8 cellular contexts compared by ENCODE assay signal in the genomic region with DNA sequence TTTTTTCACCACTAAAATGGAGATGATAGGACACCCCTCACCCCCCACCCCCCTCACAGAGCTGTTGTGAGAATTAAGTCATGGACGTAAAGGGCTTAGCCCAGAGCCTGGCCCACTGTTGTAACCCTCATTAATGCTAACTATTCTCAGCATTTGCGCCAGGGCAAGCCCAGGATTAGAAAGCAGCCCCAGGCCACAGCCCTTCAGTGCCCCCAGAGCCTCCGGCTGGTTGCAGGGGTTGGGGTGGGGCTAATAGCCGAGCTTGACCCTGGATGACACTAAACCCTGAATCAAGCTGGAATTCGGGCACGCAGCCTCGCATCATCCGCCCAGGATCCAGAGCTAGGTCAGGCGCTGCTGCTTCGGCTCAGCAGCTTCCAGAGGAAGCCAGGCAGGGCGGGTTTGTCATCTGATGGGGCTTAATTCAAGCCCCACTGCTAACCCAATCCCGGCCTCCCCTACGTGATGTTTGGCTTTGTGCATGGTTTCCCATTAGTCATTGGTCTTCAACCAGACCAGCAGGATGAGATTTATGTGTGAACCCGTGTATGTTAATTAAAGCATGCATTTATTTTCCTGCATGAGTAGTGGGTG. TPM values are rescaled to one million over a fixed set of nuclear protein-coding genes. Genes with fewer than 3 reads are reported as not detected.
A peak's percentile ranks its signal among the peaks of the same experiment; 100 is the strongest.
DNase-seq lines count a peak whose midpoint lies in the region; ATAC-seq, FAIRE-seq and TF ChIP-seq lines count a peak whose summit lies in the region.

No MANE protein-coding gene starts in this region.

- H3K9me3 Mint-ChIP-seq in IgD-negative memory B cell = no peaks in the 10 kb centered on the region

- H3K27me3 ChIP-seq in BE2C (no peaks in the 10 kb centered on the region), brain microvascular endothelial cell (replicated peaks) (no peaks in the 10 kb centered on the region), keratinocyte (ENCODE audit: control insufficient read depth, extremely low read depth, insufficient read depth, low read length) (no peaks in the 10 kb centered on the region), stomach smooth muscle (ENCODE audit: control insufficient read depth in 1 of 2, insufficient read depth in 2 of 2, low read length in 2 of 2) (no peaks in the 10 kb centered on the region)

- in situ Hi-C loops in brain microvascular endothelial cell (cut with HindIII; ENCODE audit: low pct_ligation_motif_present, low sequenced_read_pairs) = no loop called here

- peaks cover 15% of the 10 kb centered on the region for H3K4me1 ChIP-seq in BE2C
- peaks cover 27% of the 10 kb centered on the region for H3K4me1 ChIP-seq in keratinocyte (ENCODE audit: control insufficient read depth, extremely low read depth, insufficient read depth, low read length)
- peaks cover 17% of the 10 kb centered on the region for H3K4me1 ChIP-seq in stomach smooth muscle (ENCODE audit: control insufficient read depth, insufficient read depth, low read length)

- H3K9ac ChIP-seq in keratinocyte (ENCODE audit: control insufficient read depth, extremely low read depth, insufficient read depth, low read length) (peak overlapping the region; percentile 83), stomach smooth muscle (ENCODE audit: low read length in 2 of 2) (peak overlapping the region in 1 of 2 donors; percentile 13)

- no peaks in the 10 kb centered on the region for H3K9me1 ChIP-seq in keratinocyte (ENCODE audit: control insufficient read depth, extremely low read depth, insufficient read depth, low read length)

- H3K9me3 ChIP-seq in BE2C (no peaks in the 10 kb centered on the region), keratinocyte (ENCODE audit: control insufficient read depth, low read depth, low read length) (no peaks in the 10 kb centered on the region), stomach smooth muscle (ENCODE audit: control insufficient read depth in 2 of 2, low read length in 2 of 2) (no peaks in the 10 kb centered on the region)

- no peaks in the 10 kb centered on the region for H3K36me3 Mint-ChIP-seq in IgD-negative memory B cell

- ATAC-seq in HG02973 (IDR thresholded peaks at IDR 0.05; ENCODE audit: unreplicated experiment) = no peak

- peak overlapping the region; percentile 82 for H3K4me2 ChIP-seq in keratinocyte (ENCODE audit: control insufficient read depth, extremely low read depth, insufficient read depth, low read depth, low read length)

- H3K4me3 ChIP-seq in BE2C (ENCODE audit: low read depth, low read length) (peak overlapping the region; percentile 79), brain microvascular endothelial cell (ENCODE audit: low read depth, low read length) (peak overlapping the region; percentile 75), keratinocyte (ENCODE audit: control insufficient read depth in 2 of 3, extremely low read depth in 1 of 3, insufficient read depth in 2 of 3, low read depth in 1 of 3, low read length in 3 of 3) (peak overlapping the region; percentile 80 to 97 (median 88)), stomach smooth muscle (ENCODE audit: low read length in 2 of 2) (peak overlapping the region; percentile 85 to 86)

- peaks cover 26 to 27% (median 27%) of the 10 kb centered on the region in 3 donors for H3K4me1 Mint-ChIP-seq in IgD-negative memory B cell

- peak; percentile 71 for FAIRE-seq in keratinocyte (lab: Jason Lieb, UNC)

- H3K4me3 Mint-ChIP-seq in IgD-negative memory B cell = peak overlapping the region; percentile 64 to 94 (median 89)

- H3K27ac Mint-ChIP-seq in IgD-negative memory B cell = peak overlapping the region; percentile 1 to 63 (median 24)

- no peaks in the 10 kb centered on the region for H3K36me3 ChIP-seq in BE2C
- H3K36me3 ChIP-seq in brain microvascular endothelial cell (replicated peaks) = no peaks in the 10 kb centered on the region
- no peaks in the 10 kb centered on the region for H3K36me3 ChIP-seq in keratinocyte (ENCODE audit: control insufficient read depth in 2 of 2, extremely low read depth in 1 of 2, insufficient read depth in 2 of 2, low read length in 2 of 2)
- H3K36me3 ChIP-seq in stomach smooth muscle (ENCODE audit: control insufficient read depth in 2 of 2, insufficient read depth in 2 of 2, low read length in 2 of 2) = no peaks in the 10 kb centered on the region

- H3K79me2 ChIP-seq in keratinocyte (ENCODE audit: control insufficient read depth, insufficient read depth, low read length) = peaks cover 34% of the 10 kb centered on the region

- no peaks in the 10 kb centered on the region for H3K27me3 Mint-ChIP-seq in IgD-negative memory B cell

- H2AFZ ChIP-seq in keratinocyte (ENCODE audit: control insufficient read depth, low read length) = peak overlapping the region; percentile 79

- H4K20me1 ChIP-seq in keratinocyte (ENCODE audit: control insufficient read depth, extremely low read depth, insufficient read depth, low read length) = no peaks in the 10 kb centered on the region

- dilution Hi-C loops in keratinocyte (cut with MboI; ENCODE audit: extremely low pct_ligation_motif_present, low sequenced_read_pairs) = no loop called here

- H3K27ac ChIP-seq in brain microvascular endothelial cell (no peak overlapping the region), keratinocyte (ENCODE audit: control insufficient read depth, insufficient read depth, low read length) (peak overlapping the region; percentile 60), stomach smooth muscle (ENCODE audit: low read length) (no peak overlapping the region)

- DNase-seq in BE2C = peak; percentile 66
- DNase-seq in brain microvascular endothelial cell = peak; percentile 26
- no peak for DNase-seq in keratinocyte (ENCODE audit: low read depth, low spot score)
- DNase-seq in NCI-H187 treated with DMSO at 0.1 percent for 48 hours (lab: John Stamatoyannopoulos, UW) = no peak
- no peak for DNase-seq in SW480 (ENCODE audit: low spot score)

- TF ChIP-seq CTCF in BE2C (IDR thresholded peaks at IDR 0.05; ENCODE audit: low read depth, low read length) = no peak
- no peak for TF ChIP-seq CTCF in brain microvascular endothelial cell (IDR thresholded peaks at IDR 0.05; ENCODE audit: low read depth, low read length, missing control alignments)
- TF ChIP-seq CTCF in keratinocyte (optimal IDR thresholded peaks at IDR 0.05 in 1 of 3, IDR thresholded peaks at IDR 0.05 in 1 of 3, conservative IDR thresholded peaks at IDR 0.05 in 1 of 3; ENCODE audit: extremely low read depth in 1 of 3, insufficient read depth in 2 of 3, low read length in 3 of 3) = no peak

RNA-seq across cellular contexts. Expression of a gene that starts 1.2 kb away (rescaled TPM):
- polyA plus RNA-seq in BE2C (2012; ENCODE audit: insufficient read depth, insufficient read length, low read depth) = 4.3 TPM
- polyA plus RNA-seq in IgD-negative memory B cell (3.4 TPM), keratinocyte (8.2 to 11.2 TPM (median 9.8 TPM) in 3 replicates)
- polyA plus RNA-seq in keratinocyte (2011; ENCODE audit: low read depth) = 5.3 TPM
- 8.2 and 14.9 TPM in 2 replicates for polyA plus RNA-seq in keratinocyte (2011; cell fraction: cytosol; rRNA removed)
- polyA plus RNA-seq in keratinocyte (2011; cell fraction: nucleus; rRNA removed) = 17.2 and 19.9 TPM in 2 replicates
- 8.2 and 12.3 TPM in 2 replicates for polyA plus RNA-seq in keratinocyte (2012; ENCODE audit: low replicate concordance)
- 3.7 to 10.6 TPM (median 10.6 TPM) in 3 replicates for polyA minus RNA-seq in keratinocyte
- 12.1 TPM for polyA minus RNA-seq in keratinocyte (2011; cell fraction: cytosol; rRNA and poly(A)+ RNA removed)
- polyA minus RNA-seq in keratinocyte (2011; cell fraction: nucleus; rRNA and poly(A)+ RNA removed) = 13.2 and 24.9 TPM in 2 replicates

Comparison
In these comparisons a context has a peak if more than half of its experiments do, and no peak if none do; other contexts are left out.
1. DNase-seq: peak in BE2C (single experiment) and brain microvascular endothelial cell (single experiment); none in keratinocyte (single experiment), NCI-H187 treated with DMSO at 0.1 percent for 48 hours (single experiment) and SW480 (single experiment).
2. Peak in every context shown above with its lines, with median percentiles within 50 percentile points of each other: H3K4me3 ChIP-seq.